In the genomic region with DNA sequence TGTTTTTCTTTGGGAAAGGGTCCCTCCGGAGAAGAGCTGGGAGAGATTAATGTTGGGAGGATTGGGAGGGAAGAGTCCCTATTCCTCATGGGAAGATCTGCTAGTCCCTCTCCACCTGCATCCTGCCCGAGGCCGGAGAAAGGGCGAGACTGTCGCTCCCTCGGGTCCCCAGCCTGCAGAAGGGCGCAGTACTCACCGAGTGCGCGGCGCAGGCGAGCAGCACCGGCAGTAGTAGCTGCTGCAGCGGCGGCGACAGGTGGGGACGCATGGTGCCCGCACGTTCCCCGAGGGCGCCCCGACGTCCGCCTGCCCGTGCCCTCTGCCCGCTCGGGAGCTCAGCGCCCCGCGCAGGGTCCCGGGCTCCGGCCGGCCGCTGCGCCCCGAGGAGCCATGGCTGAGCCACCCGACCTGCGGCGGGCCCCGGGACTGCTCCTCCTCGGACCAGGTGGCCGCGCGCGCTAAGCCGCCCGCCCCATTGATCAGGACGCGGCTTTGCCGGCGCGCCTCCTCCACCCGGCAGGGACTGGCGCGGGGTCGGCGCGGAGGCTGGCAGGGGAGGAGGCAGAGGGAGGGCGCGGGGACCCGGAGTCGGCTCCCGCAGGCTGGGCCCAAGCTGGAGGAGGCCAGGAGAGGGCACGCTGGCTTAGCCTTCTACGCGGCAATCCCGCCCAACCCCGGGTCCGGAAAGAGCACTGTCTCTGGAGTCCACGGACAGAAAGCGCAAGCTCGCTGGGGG, we compare ENCODE assay signal across 1 cellular context.
A peak's percentile ranks its signal among the peaks of the same experiment; 100 is the strongest.
TF ChIP-seq lines count a peak whose summit lies in the region.

A gene (minus strand): TSS at position 525 of the 736 bp plus-strand sequence. CDS start 257 bp downstream, at position 268.

TF ChIP-seq in HepG2, 621 proteins besides CTCF, POLR2A, EP300 and RAD21:
- TF ChIP-seq, protein P1, sequence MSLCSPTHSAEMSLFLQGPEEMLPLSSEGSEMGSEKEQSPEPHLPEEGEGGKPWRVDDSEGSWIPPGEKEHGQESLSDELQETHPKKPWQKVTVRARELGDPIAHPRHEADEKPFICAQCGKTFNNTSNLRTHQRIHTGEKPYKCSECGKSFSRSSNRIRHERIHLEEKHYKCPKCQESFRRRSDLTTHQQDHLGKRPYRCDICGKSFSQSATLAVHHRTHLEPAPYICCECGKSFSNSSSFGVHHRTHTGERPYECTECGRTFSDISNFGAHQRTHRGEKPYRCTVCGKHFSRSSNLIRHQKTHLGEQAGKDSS (CRISPR knock-in tag; IDR thresholded peaks at IDR 0.05; ENCODE audit: borderline replicate concordance, low read depth), result peak; percentile 64; the same call in 1 of the 2 replicates
- TF ChIP-seq HES4 (CRISPR knock-in tag; IDR thresholded peaks at IDR 0.05; ENCODE audit: borderline replicate concordance) (no peak), ZNF777 (CRISPR knock-in tag; IDR thresholded peaks at IDR 0.05) (peak; percentile 35; the same call in 1 of the 2 replicates), ZSCAN30 (CRISPR knock-in tag; IDR thresholded peaks at IDR 0.05) (no peak)
- TF ChIP-seq, protein P2, sequence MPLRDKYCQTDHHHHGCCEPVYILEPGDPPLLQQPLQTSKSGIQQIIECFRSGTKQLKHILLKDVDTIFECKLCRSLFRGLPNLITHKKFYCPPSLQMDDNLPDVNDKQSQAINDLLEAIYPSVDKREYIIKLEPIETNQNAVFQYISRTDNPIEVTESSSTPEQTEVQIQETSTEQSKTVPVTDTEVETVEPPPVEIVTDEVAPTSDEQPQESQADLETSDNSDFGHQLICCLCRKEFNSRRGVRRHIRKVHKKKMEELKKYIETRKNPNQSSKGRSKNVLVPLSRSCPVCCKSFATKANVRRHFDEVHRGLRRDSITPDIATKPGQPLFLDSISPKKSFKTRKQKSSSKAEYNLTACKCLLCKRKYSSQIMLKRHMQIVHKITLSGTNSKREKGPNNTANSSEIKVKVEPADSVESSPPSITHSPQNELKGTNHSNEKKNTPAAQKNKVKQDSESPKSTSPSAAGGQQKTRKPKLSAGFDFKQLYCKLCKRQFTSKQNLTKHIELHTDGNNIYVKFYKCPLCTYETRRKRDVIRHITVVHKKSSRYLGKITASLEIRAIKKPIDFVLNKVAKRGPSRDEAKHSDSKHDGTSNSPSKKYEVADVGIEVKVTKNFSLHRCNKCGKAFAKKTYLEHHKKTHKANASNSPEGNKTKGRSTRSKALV (CRISPR knock-in tag; IDR thresholded peaks at IDR 0.05), result no peak; the same call in 1 of the 2 replicates
